In genomic region chr3:196883361-196883760, GRCh38 we compare ENCODE assay signal across 17 cellular contexts. TPM values are rescaled to one million over a fixed set of nuclear protein-coding genes. Genes with fewer than 3 reads are reported as not detected.
A peak's percentile ranks its signal among the peaks of the same experiment; 100 is the strongest.
DNase-seq lines count a peak whose midpoint lies in the region; ATAC-seq and TF ChIP-seq lines count a peak whose summit lies in the region.
"Had no signal": no experiment of that assay in that cellular context is flagged by ENCODE, and none has a peak within 500 bp of the region (broad histone marks: within the 10 kb centered on the region; RNA-seq: fewer than 3 reads in every experiment).

No MANE protein-coding gene starts in this region.

- H4K20me1 ChIP-seq in Karpas-422 (ENCODE audit: insufficient read depth, low read depth, low read length): peaks cover 7% of the 10 kb centered on the region

- peaks cover 16% of the 10 kb centered on the region; the same call in 1 of the 2 replicates for H3K36me3 ChIP-seq in Karpas-422 (ENCODE audit: insufficient read depth, low read length)
- H3K36me3 ChIP-seq in upper lobe of right lung: peaks cover 32% of the 10 kb centered on the region

- H3K4me3 Mint-ChIP-seq in activated naive CD8-positive, alpha-beta T cell: no peak overlapping the region
- H3K4me3 Mint-ChIP-seq in activated naive CD8-positive, alpha-beta T cell treated with anti-CD3 and anti-CD28 coated beads for 36 hours: no peak overlapping the region
- H3K4me3 Mint-ChIP-seq in activated naive CD8-positive, alpha-beta T cell treated with anti-CD3 and anti-CD28 coated beads, Interleukin-2, amount 10 ng/mL, durations not matched to agents 7 days and 5 days: peak overlapping the region; percentile 16
- H3K4me3 Mint-ChIP-seq in type B pancreatic cell: no peak overlapping the region

- no peak overlapping the region for H3K9ac ChIP-seq in Karpas-422 (ENCODE audit: low read length)

- no peaks in the 10 kb centered on the region for H3K9me3 Mint-ChIP-seq in activated naive CD8-positive, alpha-beta T cell (ENCODE audit: low read depth)
- no peaks in the 10 kb centered on the region for H3K9me3 Mint-ChIP-seq in activated naive CD8-positive, alpha-beta T cell treated with anti-CD3 and anti-CD28 coated beads for 36 hours
- H3K9me3 Mint-ChIP-seq in activated naive CD8-positive, alpha-beta T cell treated with anti-CD3 and anti-CD28 coated beads, Interleukin-2, amount 10 ng/mL, durations not matched to agents 7 days and 5 days: no peaks in the 10 kb centered on the region
- no peaks in the 10 kb centered on the region for H3K9me3 Mint-ChIP-seq in type B pancreatic cell
- H3K9me3 Mint-ChIP-seq: IgD-negative memory B cell had no signal

- H2AFZ ChIP-seq in Karpas-422 (ENCODE audit: low read length): no peak overlapping the region

- H3K36me3 Mint-ChIP-seq in activated naive CD8-positive, alpha-beta T cell: no peaks in the 10 kb centered on the region
- H3K36me3 Mint-ChIP-seq in activated naive CD8-positive, alpha-beta T cell treated with anti-CD3 and anti-CD28 coated beads for 36 hours: peaks cover 10% of the 10 kb centered on the region
- peaks cover 15% of the 10 kb centered on the region for H3K36me3 Mint-ChIP-seq in activated naive CD8-positive, alpha-beta T cell treated with anti-CD3 and anti-CD28 coated beads, Interleukin-2, amount 10 ng/mL, durations not matched to agents 7 days and 5 days
- H3K36me3 Mint-ChIP-seq in type B pancreatic cell: peaks cover 9% of the 10 kb centered on the region

- H3K4me1 Mint-ChIP-seq in activated naive CD8-positive, alpha-beta T cell (ENCODE audit: low read depth): peaks cover 40% of the 10 kb centered on the region
- H3K4me1 Mint-ChIP-seq in activated naive CD8-positive, alpha-beta T cell treated with anti-CD3 and anti-CD28 coated beads for 36 hours: peaks cover 40% of the 10 kb centered on the region
- peaks cover 30% of the 10 kb centered on the region for H3K4me1 Mint-ChIP-seq in activated naive CD8-positive, alpha-beta T cell treated with anti-CD3 and anti-CD28 coated beads, Interleukin-2, amount 10 ng/mL, durations not matched to agents 7 days and 5 days
- H3K4me1 Mint-ChIP-seq in type B pancreatic cell (ENCODE audit: unreplicated experiment): peaks cover 4% of the 10 kb centered on the region

- H3K27me3 Mint-ChIP-seq in activated naive CD8-positive, alpha-beta T cell: no peaks in the 10 kb centered on the region
- no peaks in the 10 kb centered on the region for H3K27me3 Mint-ChIP-seq in activated naive CD8-positive, alpha-beta T cell treated with anti-CD3 and anti-CD28 coated beads for 36 hours
- H3K27me3 Mint-ChIP-seq in activated naive CD8-positive, alpha-beta T cell treated with anti-CD3 and anti-CD28 coated beads, Interleukin-2, amount 10 ng/mL, durations not matched to agents 7 days and 5 days: no peaks in the 10 kb centered on the region
- H3K27me3 Mint-ChIP-seq in type B pancreatic cell: no peaks in the 10 kb centered on the region
- H3K27me3 Mint-ChIP-seq: IgD-negative memory B cell had no signal

- no peak overlapping the region for H3K4me2 ChIP-seq in Karpas-422 (ENCODE audit: low read depth, low read length, poor library complexity, severe bottlenecking)

- H3K4me1 ChIP-seq in Karpas-422 (ENCODE audit: low read length): peaks cover 10% of the 10 kb centered on the region
- peaks cover 7% of the 10 kb centered on the region for H3K4me1 ChIP-seq in upper lobe of right lung
- H3K4me1 ChIP-seq: HAP-1, right atrium auricular region had no signal

- H3K4me3 ChIP-seq in Karpas-422 (ENCODE audit: low read length) (no peak overlapping the region), upper lobe of right lung (no peak overlapping the region)
- H3K4me3 ChIP-seq: HAP-1, right atrium auricular region, SK-N-MC had no signal

- ATAC-seq in HG03097 (IDR thresholded peaks at IDR 0.05; ENCODE audit: low FRiP score, unreplicated experiment) (peak; percentile 58), upper lobe of right lung (no peak)
- peak; percentile 45 for ATAC-seq in activated naive CD8-positive, alpha-beta T cell treated with anti-CD3 and anti-CD28 coated beads, Interleukin-2, amount 10 ng/mL, durations not matched to agents 7 days and 5 days (ENCODE audit: low read depth)

- H3K9me3 ChIP-seq in Karpas-422 (ENCODE audit: low read length): no peaks in the 10 kb centered on the region
- H3K9me3 ChIP-seq in upper lobe of right lung: no peaks in the 10 kb centered on the region
- H3K9me3 ChIP-seq: HAP-1, right atrium auricular region had no signal

- H3K27ac ChIP-seq in Karpas-422 (ENCODE audit: low read length): no peak overlapping the region
- H3K27ac ChIP-seq in upper lobe of right lung: no peak overlapping the region
- H3K27ac ChIP-seq: right atrium auricular region, SK-N-MC had no signal

- peaks cover 100% of the 10 kb centered on the region for H3K79me2 ChIP-seq in Karpas-422 (ENCODE audit: low read length)

- peak overlapping the region; percentile 29 for H3K27ac Mint-ChIP-seq in activated naive CD8-positive, alpha-beta T cell
- H3K27ac Mint-ChIP-seq in activated naive CD8-positive, alpha-beta T cell treated with anti-CD3 and anti-CD28 coated beads for 36 hours: no peak overlapping the region
- H3K27ac Mint-ChIP-seq in activated naive CD8-positive, alpha-beta T cell treated with anti-CD3 and anti-CD28 coated beads, Interleukin-2, amount 10 ng/mL, durations not matched to agents 7 days and 5 days: peak overlapping the region; percentile 30
- H3K27ac Mint-ChIP-seq in type B pancreatic cell: peak overlapping the region; percentile 6

- intact Hi-C loops in upper lobe of right lung (cut with DNase I): no loop called here

- H3K9me2 ChIP-seq in Karpas-422 (replicated peaks; ENCODE audit: insufficient read depth, low read length): no peaks in the 10 kb centered on the region

- DNase-seq in activated naive CD8-positive, alpha-beta T cell treated with anti-CD3 and anti-CD28 coated beads for 36 hours: no peak
- no peak for DNase-seq in activated naive CD8-positive, alpha-beta T cell treated with anti-CD3 and anti-CD28 coated beads, Interleukin-2, amount 10 ng/mL, durations not matched to agents 7 days and 5 days
- DNase-seq in type B pancreatic cell (ENCODE audit: extremely low spot score, unreplicated experiment) (no peak), iPS-NIHi7 (ENCODE audit: extremely low spot score) (no peak), Karpas-422 (no peak), upper lobe of right lung (no peak)
- DNase-seq: activated CD8-positive, alpha-beta memory T cell treated with anti-CD3 and anti-CD28 coated beads, Interleukin-2, amount 50 U/mL, for 48 hours; cortex of kidney; islet precursor cell; mesendoderm; trophoblast cell had no signal

- POLR2A ChIA-PET in activated naive CD8-positive, alpha-beta T cell treated with anti-CD3 and anti-CD28 coated beads, Interleukin-2, amount 10 ng/mL, durations not matched to agents 7 days and 5 days (lab: Charles Lee): no interaction called here

- TF ChIP-seq CTCF in type B pancreatic cell (conservative IDR thresholded peaks at IDR 0.05) (no peak), upper lobe of right lung (IDR thresholded peaks at IDR 0.05) (no peak)

- H3K27me3 ChIP-seq in Karpas-422 (ENCODE audit: low read length) (no peaks in the 10 kb centered on the region), upper lobe of right lung (no peaks in the 10 kb centered on the region)
- H3K27me3 ChIP-seq: right atrium auricular region had no signal

RNA-seq across cellular contexts. Expression of gene SENP5, which starts 15.6 kb away (rescaled TPM):
- 10 to 100 TPM; 28.1 to 31.9 TPM for total RNA-seq in activated naive CD8-positive, alpha-beta T cell treated with anti-CD3 and anti-CD28 coated beads for 36 hours
- 10 to 100 TPM; 37.5 to 37.9 TPM for total RNA-seq in activated naive CD8-positive, alpha-beta T cell treated with anti-CD3 and anti-CD28 coated beads, Interleukin-2, amount 10 ng/mL, durations not matched to agents 7 days and 5 days
- total RNA-seq in type B pancreatic cell (ENCODE audit: low replicate concordance) (33.7 and 39.5 TPM in 2 replicates), upper lobe of right lung (27.7 TPM)
- total RNA-seq in Karpas-422 (2014; rRNA removed; shearing (Covaris generic); ENCODE audit: low replicate concordance): 53.8 and 73.3 TPM in 2 replicates

RNA-seq across cellular contexts. Expression of gene NCBP2, which starts 59.0 kb away (rescaled TPM):
- total RNA-seq in activated naive CD8-positive, alpha-beta T cell treated with anti-CD3 and anti-CD28 coated beads for 36 hours: 100 to 1,000 TPM; 120 to 121 TPM
- total RNA-seq in activated naive CD8-positive, alpha-beta T cell treated with anti-CD3 and anti-CD28 coated beads, Interleukin-2, amount 10 ng/mL, durations not matched to agents 7 days and 5 days: 10 to 100 TPM; 53.0 to 55.8 TPM
- 61.1 and 81.2 TPM in 2 replicates for total RNA-seq in type B pancreatic cell (ENCODE audit: low replicate concordance)
- 73.0 and 81.8 TPM in 2 replicates for total RNA-seq in Karpas-422 (2014; rRNA removed; shearing (Covaris generic); ENCODE audit: low replicate concordance)
- 54.7 TPM for total RNA-seq in upper lobe of right lung
